25 cellular contexts compared by ENCODE assay signal in genomic region chr13:111370147-111370546, GRCh38. TPM values are rescaled to one million over a fixed set of nuclear protein-coding genes. Genes with fewer than 3 reads are reported as not detected.
"Had no signal": no experiment of that assay in that cellular context is flagged by ENCODE, and none has a peak within 500 bp of the region (broad histone marks: within the 10 kb centered on the region; RNA-seq: fewer than 3 reads in every experiment).

No MANE protein-coding gene starts in this region.

- H3K27ac ChIP-seq: coronary artery, dorsolateral prefrontal cortex, esophagus squamous epithelium, gastrocnemius medialis, heart right ventricle, left lung, lower lobe of right lung had no signal

- H3K9me3 Mint-ChIP-seq: mesothelial cell of epicardium had no signal

- H3K4me3 Mint-ChIP-seq: mesothelial cell of epicardium had no signal

- H3K27ac Mint-ChIP-seq: mesothelial cell of epicardium had no signal

- DNase-seq: dermis blood vessel endothelial cell; dorsolateral prefrontal cortex; effector CD4-positive, alpha-beta T cell; effector memory CD4-positive, alpha-beta T cell; esophagus squamous epithelium; foreskin fibroblast; foreskin melanocyte; gastrocnemius medialis; glutamatergic neuron; heart right ventricle; hippocampal formation; left cardiac atrium; left lung; left ventricle myocardium superior; lower lobe of right lung; mesenchymal stem cell; mucosa of descending colon had no signal

- H3K36me3 Mint-ChIP-seq: mesothelial cell of epicardium had no signal

- H3K4me1 ChIP-seq: esophagus squamous epithelium, gastrocnemius medialis, heart right ventricle, left lung, lower lobe of right lung had no signal

- H3K27me3 ChIP-seq: gastrocnemius medialis, left lung had no signal

- H3K36me3 ChIP-seq: esophagus squamous epithelium, gastrocnemius medialis, heart right ventricle, left lung, lower lobe of right lung had no signal

- H3K9me3 ChIP-seq: esophagus squamous epithelium, gastrocnemius medialis, heart right ventricle, left lung, lower lobe of right lung, mucosa of descending colon had no signal

- H3K4me3 ChIP-seq: coronary artery, dorsolateral prefrontal cortex, esophagus squamous epithelium, gastrocnemius medialis, heart right ventricle, left lung, lower lobe of right lung, mucosa of descending colon had no signal

RNA-seq across cellular contexts. Expression of gene TEX29, which starts 49.7 kb away (rescaled TPM):
- total RNA-seq: endothelial cell of umbilical vein, epithelial cell of proximal tubule, esophagus squamous epithelium, glomerular endothelial cell, kidney epithelial cell, lower leg skin, myocyte had no signal
